In the genomic region with DNA sequence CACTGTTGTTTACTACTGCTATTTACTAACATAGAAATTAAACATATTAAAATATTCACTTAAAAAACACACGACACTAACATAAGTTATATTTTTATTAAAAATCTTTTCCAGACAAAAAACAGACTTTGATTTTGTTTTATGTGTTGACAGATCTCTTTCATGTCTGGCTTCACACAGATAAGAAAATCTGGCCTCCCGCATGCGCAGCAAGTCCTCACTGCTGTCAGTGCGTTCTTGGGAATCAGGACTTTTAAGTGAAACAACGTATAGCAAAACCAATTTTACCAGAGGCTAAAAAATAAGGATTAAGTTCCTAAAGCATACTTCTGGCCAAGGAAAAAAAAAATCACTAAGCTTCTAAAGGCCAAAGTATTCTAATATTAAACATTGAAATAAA, we compare ENCODE assay signal across 9 cellular contexts. TPM values are rescaled to one million over a fixed set of nuclear protein-coding genes. Genes with fewer than 3 reads are reported as not detected.
DNase-seq lines count a peak whose midpoint lies in the region; ATAC-seq and TF ChIP-seq lines count a peak whose summit lies in the region.
"Had no signal": no experiment of that assay in that cellular context is flagged by ENCODE, and none has a peak within 500 bp of the region (broad histone marks: within the 10 kb centered on the region; RNA-seq: fewer than 3 reads in every experiment).

No MANE protein-coding gene starts in this region.

- WGBS in psoas muscle, 3 donors: 40 to 45% (median 43%) methylated on average over 5 of the region's 5 CpGs

- H3K4me3 ChIP-seq in HL-60 (replicated peaks; ENCODE audit: insufficient read depth, low read length): peak overlapping the region; percentile 56
- peak overlapping the region; percentile 89 for H3K4me3 ChIP-seq in psoas muscle

- ATAC-seq in psoas muscle (no peak), HG02852 (IDR thresholded peaks at IDR 0.05; ENCODE audit: unreplicated experiment) (no peak), HG02884 (IDR thresholded peaks at IDR 0.05; ENCODE audit: unreplicated experiment) (no peak), GM18517 (IDR thresholded peaks at IDR 0.05; ENCODE audit: unreplicated experiment) (no peak)

- DNase-seq in HL-60 (ENCODE audit: low read depth in 1 of 2, low spot score in 1 of 2) (no peak), T-helper 9 cell (peak; percentile 18), erythroblast (lab: John Stamatoyannopoulos, UW) (peak; percentile 75 to 85), psoas muscle (no peak), amniotic stem cell (lab: John Stamatoyannopoulos, UW) (no peak)

- no peak for TF ChIP-seq POLR2A in erythroblast (IDR thresholded peaks at IDR 0.05; ENCODE audit: low read length)

- peaks cover 48% of the 10 kb centered on the region for H3K4me1 ChIP-seq in psoas muscle

- intact Hi-C loops in psoas muscle (cut with DNase I): loop anchor here (5.0 to 10.0 kb wide), 2 partner anchors 115 to 118 kb away; partner anchors contain the start of gene LARP4B (in 2 of the 2)

- peak overlapping the region; percentile 93 for H3K27ac ChIP-seq in HL-60 (replicated peaks)
- H3K27ac ChIP-seq in psoas muscle: peak overlapping the region; percentile 98

- H3K36me3 ChIP-seq in psoas muscle (ENCODE audit: insufficient read depth in 1 of 2, low read depth in 1 of 2): peaks cover 3 to 40% of the 10 kb centered on the region in 2 donors

- H3K9me3 ChIP-seq in psoas muscle: no peaks in the 10 kb centered on the region

- no peak for TF ChIP-seq CTCF in HL-60 (IDR thresholded peaks at IDR 0.05; ENCODE audit: insufficient read depth, low read length)
- TF ChIP-seq CTCF in psoas muscle (IDR thresholded peaks at IDR 0.05): no peak

- no peaks in the 10 kb centered on the region for H3K27me3 ChIP-seq in HL-60 (ENCODE audit: insufficient read depth, poor library complexity, severe bottlenecking)
- no peaks in the 10 kb centered on the region for H3K27me3 ChIP-seq in psoas muscle (ENCODE audit: insufficient read depth in 3 of 3, low read length in 2 of 3)

RNA-seq across cellular contexts. Expression of gene IDI1, which starts 1.2 kb away (rescaled TPM):
- 10 to 100 TPM; 49.3 to 61.3 (median 55.3) TPM for total RNA-seq in psoas muscle
- polyA plus RNA-seq in psoas muscle: 100 to 1,000 TPM in 2 of 3 donors, 10 to 100 TPM in 1; 42.8 to 137 (median 111) TPM

RNA-seq across cellular contexts. Expression of gene WDR37, which starts 6.0 kb away (rescaled TPM):
- total RNA-seq in psoas muscle: 10 to 100 TPM; 17.2 to 28.3 (median 21.4) TPM
- 10 to 100 TPM in 1 of 3 donors, 1 to 10 TPM in 2; 6.8 to 14.1 (median 9.7) TPM for polyA plus RNA-seq in psoas muscle

RNA-seq across cellular contexts. Expression of gene IDI2, which starts 24.5 kb away (rescaled TPM):
- total RNA-seq in psoas muscle: 100 to 1,000 TPM; 107 to 182 (median 144) TPM
- polyA plus RNA-seq in psoas muscle: 100 to 1,000 TPM in 2 of 3 donors, 10 to 100 TPM in 1; 16.6 to 180 (median 133) TPM
- total RNA-seq: subcutaneous adipose tissue had no signal

Comparison
In these comparisons a context has a peak if more than half of its experiments do, and no peak if none do; other contexts are left out.
1. DNase-seq: peak in T-helper 9 cell (single experiment) and erythroblast (2 of 2); none in HL-60 (0 of 2), psoas muscle (0 of 2) and amniotic stem cell (single experiment).